In genomic region chr12:116248930-116249329, GRCh38 we compare ENCODE assay signal across 1 cellular context.
TF ChIP-seq lines count a peak whose summit lies in the region.

No MANE protein-coding gene starts in this region.

TF ChIP-seq in H1, 55 proteins besides CTCF, POLR2A, EP300 and RAD21:
- TF ChIP-seq YY1 (IDR thresholded peaks at IDR 0.05; ENCODE audit: low read depth, low read length) (no peak), ASH2L (IDR thresholded peaks at IDR 0.05; ENCODE audit: low read length) (no peak), BRCA1 (IDR thresholded peaks at IDR 0.05; ENCODE audit: low read depth, low read length) (no peak), EGR1 (IDR thresholded peaks at IDR 0.05; ENCODE audit: borderline replicate concordance, low read depth, low read length) (no peak), CTBP2 (IDR thresholded peaks at IDR 0.05; ENCODE audit: borderline replicate concordance, insufficient read depth, insufficient read length, low read length) (no peak), NRF1 (IDR thresholded peaks at IDR 0.05; ENCODE audit: low read depth, low read length) (no peak), TCF12 (IDR thresholded peaks at IDR 0.05; ENCODE audit: low read depth, low read length) (no peak), ZNF274 (IDR thresholded peaks at IDR 0.05; ENCODE audit: borderline replicate concordance, extremely low read depth, low read length) (no peak), CHD2 (IDR thresholded peaks at IDR 0.05; ENCODE audit: low read length) (no peak), POLR2AphosphoS5 (IDR thresholded peaks at IDR 0.05; ENCODE audit: low read depth, low read length) (no peak), SIN3A (conservative IDR thresholded peaks at IDR 0.05 in 1 of 2, IDR thresholded peaks at IDR 0.05 in 1 of 2; ENCODE audit: low read depth in 1 of 2, low read length in 2 of 2) (no peak), HDAC6 (IDR thresholded peaks at IDR 0.05; ENCODE audit: low read depth, low read length) (no peak), TAF7 (optimal IDR thresholded peaks at IDR 0.05; ENCODE audit: borderline replicate concordance, low read depth, low read length) (no peak), NANOG (IDR thresholded peaks at IDR 0.05; ENCODE audit: insufficient read depth, low read depth, low read length, poor library complexity, severe bottlenecking) (no peak), CHD1 (IDR thresholded peaks at IDR 0.05; ENCODE audit: low read depth, low read length) (no peak), RNF2 (IDR thresholded peaks at IDR 0.05; ENCODE audit: borderline replicate concordance, low read depth, low read length, missing control alignments, poor library complexity, severe bottlenecking) (no peak), CBX8 (IDR thresholded peaks at IDR 0.05; ENCODE audit: borderline replicate concordance, low read depth, low read length) (no peak), JUN (IDR thresholded peaks at IDR 0.05; ENCODE audit: low read depth, low read length) (no peak), CBX5 (IDR thresholded peaks at IDR 0.05; ENCODE audit: low read depth, low read length) (no peak), USF2 (IDR thresholded peaks at IDR 0.05; ENCODE audit: low read length) (no peak)
TF ChIP-seq in H1: peak in this region for 0.
